In genomic region chr12:180445-180844, GRCh38 we compare ENCODE assay signal across 9 cellular contexts. TPM values are rescaled to one million over a fixed set of nuclear protein-coding genes. Genes with fewer than 3 reads are reported as not detected.
A peak's percentile ranks its signal among the peaks of the same experiment; 100 is the strongest.
DNase-seq lines count a peak whose midpoint lies in the region; ATAC-seq lines count a peak whose summit lies in the region.
"Had no signal": no experiment of that assay in that cellular context is flagged by ENCODE, and none has a peak within 500 bp of the region (broad histone marks: within the 10 kb centered on the region; RNA-seq: fewer than 3 reads in every experiment).

No MANE protein-coding gene starts in this region.

- no peak overlapping the region for H3K4me3 Mint-ChIP-seq in stimulated activated effector memory CD8-positive, alpha-beta T cell treated with anti-CD3 and anti-CD28 coated beads, Interleukin-12 subunit alpha, Interleukin-12 subunit beta, amount 100 ng/mL, for 72 hours

- peaks cover 16% of the 10 kb centered on the region for H3K4me1 Mint-ChIP-seq in stimulated activated effector memory CD8-positive, alpha-beta T cell treated with anti-CD3 and anti-CD28 coated beads, Interleukin-12 subunit alpha, Interleukin-12 subunit beta, amount 100 ng/mL, for 72 hours

- no peaks in the 10 kb centered on the region for H3K9me3 Mint-ChIP-seq in stimulated activated effector memory CD8-positive, alpha-beta T cell treated with anti-CD3 and anti-CD28 coated beads, Interleukin-12 subunit alpha, Interleukin-12 subunit beta, amount 100 ng/mL, for 72 hours

- peak; percentile 70 for DNase-seq in SKM-1 treated with dmso at 0.1 percent for 144 hours (lab: John Stamatoyannopoulos, UW; ENCODE audit: unreplicated experiment)
- no peak for DNase-seq in left cardiac atrium
- no peak for DNase-seq in stimulated activated effector memory CD8-positive, alpha-beta T cell treated with anti-CD3 and anti-CD28 coated beads, Interleukin-12 subunit alpha, Interleukin-12 subunit beta, amount 100 ng/mL, for 72 hours (ENCODE audit: low spot score in 2 of 2)
- no peak for DNase-seq in NCI-H2227 (lab: John Stamatoyannopoulos, UW; ENCODE audit: unreplicated experiment)
- DNase-seq: spleen had no signal

- no peaks in the 10 kb centered on the region for H3K36me3 Mint-ChIP-seq in stimulated activated effector memory CD8-positive, alpha-beta T cell treated with anti-CD3 and anti-CD28 coated beads, Interleukin-12 subunit alpha, Interleukin-12 subunit beta, amount 100 ng/mL, for 72 hours

- intact Hi-C loops in left cardiac atrium (cut with DNase I), result no loop called here

- H3K27ac Mint-ChIP-seq in stimulated activated effector memory CD8-positive, alpha-beta T cell treated with anti-CD3 and anti-CD28 coated beads, Interleukin-12 subunit alpha, Interleukin-12 subunit beta, amount 100 ng/mL, for 72 hours, result no peak overlapping the region

- ATAC-seq in GM19351 (IDR thresholded peaks at IDR 0.05; ENCODE audit: unreplicated experiment) (peak; percentile 45), left cardiac atrium (peak; percentile 24 to 55), HG03097 (IDR thresholded peaks at IDR 0.05; ENCODE audit: low FRiP score, unreplicated experiment) (no peak), HG03025 (IDR thresholded peaks at IDR 0.05; ENCODE audit: low FRiP score, unreplicated experiment) (no peak)
- peak; percentile 48 for ATAC-seq in stimulated activated effector memory CD8-positive, alpha-beta T cell treated with anti-CD3 and anti-CD28 coated beads, Interleukin-12 subunit alpha, Interleukin-12 subunit beta, amount 100 ng/mL, for 72 hours
- ATAC-seq in activated CD4-positive, CD25-positive, alpha-beta regulatory T cell treated with anti-CD3 and anti-CD28 coated beads, Interleukin-2, amount 50 U/mL, for 24 hours, result no peak

RNA-seq across cellular contexts. Expression of gene SLC6A12, which starts 33.5 kb away (rescaled TPM):
- under 1 TPM; 0.41 to 0.65 TPM for total RNA-seq in left cardiac atrium

Comparison
In these comparisons a context has a peak if more than half of its experiments do, and no peak if none do; other contexts are left out.
1. ATAC-seq: peak in GM19351 (single experiment), left cardiac atrium (2 of 2) and stimulated activated effector memory CD8-positive, alpha-beta T cell treated with anti-CD3 and anti-CD28 coated beads, Interleukin-12 subunit alpha, Interleukin-12 subunit beta, amount 100 ng/mL, for 72 hours (single experiment); none in HG03097 (single experiment), activated CD4-positive, CD25-positive, alpha-beta regulatory T cell treated with anti-CD3 and anti-CD28 coated beads, Interleukin-2, amount 50 U/mL, for 24 hours (0 of 2) and HG03025 (single experiment).